Comparison of ENCODE assay signal across 23 cellular contexts in the genomic region with DNA sequence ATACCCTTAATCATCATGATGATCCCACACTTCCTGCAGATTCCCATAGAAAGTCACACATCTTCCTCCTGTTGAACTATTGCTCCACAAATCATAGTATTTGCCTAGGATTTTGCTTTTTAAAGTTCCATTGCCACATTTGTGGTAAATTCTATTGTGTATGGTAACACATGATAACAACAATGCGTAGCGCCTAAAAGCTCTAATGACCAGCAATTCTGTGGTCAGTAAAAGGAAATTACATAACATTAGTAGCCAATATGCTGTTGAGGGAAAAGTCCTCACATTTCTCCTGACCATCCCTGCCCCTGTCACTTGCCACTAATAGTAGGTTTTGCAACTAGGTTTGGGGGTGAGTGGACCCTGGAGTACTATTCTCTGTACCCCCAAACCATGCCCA.
"Had no signal": no experiment of that assay in that cellular context is flagged by ENCODE, and none has a peak within 500 bp of the region (broad histone marks: within the 10 kb centered on the region; RNA-seq: fewer than 3 reads in every experiment).

No MANE protein-coding gene starts in this region.

- H3K27ac ChIP-seq: colonic mucosa, epithelial cell of prostate, esophagus squamous epithelium, gastrocnemius medialis, neutrophil, prostate gland, sigmoid colon had no signal

- ATAC-seq: activated CD8-positive, alpha-beta memory T cell treated with anti-CD3 and anti-CD28 coated beads, Interleukin-2, amount 10 ng/mL, durations not matched to agents 7 days and 5 days; activated CD8-positive, alpha-beta T cell treated with anti-CD3 and anti-CD28 coated beads, Interleukin-2, amount 10 ng/mL, durations not matched to agents 7 days and 5 days; activated naive CD8-positive, alpha-beta T cell treated with anti-CD3 and anti-CD28 coated beads, Interleukin-2, amount 50 U/mL, for 24 hours; gastrocnemius medialis; mucosa of descending colon; stimulated activated effector memory CD8-positive, alpha-beta T cell treated with anti-CD3 and anti-CD28 coated beads, Interleukin-12 subunit alpha, Interleukin-12 subunit beta, amount 100 ng/mL, for 72 hours; stimulated activated naive CD8-positive, alpha-beta T cell treated with anti-CD3 and anti-CD28 coated beads, Interleukin-15, amount 100 ng/mL, for 72 hours had no signal

- H3K27me3 ChIP-seq: colonic mucosa, esophagus squamous epithelium, gastrocnemius medialis, neutrophil, sigmoid colon had no signal

- H3K4me3 ChIP-seq: colonic mucosa, esophagus squamous epithelium, gastrocnemius medialis, mucosa of descending colon, prostate gland, sigmoid colon had no signal

- H3K36me3 ChIP-seq: colonic mucosa, esophagus squamous epithelium, gastrocnemius medialis, neutrophil, prostate gland, sigmoid colon had no signal

- DNase-seq: activated CD4-positive, alpha-beta T cell treated with anti-CD3 and anti-CD28 coated beads for 1 hour; activated CD4-positive, alpha-beta T cell treated with anti-CD3 and anti-CD28 coated beads, Interleukin-2, amount 10 ng/mL, durations not matched to agents 7 days and 5 days; activated CD8-positive, alpha-beta memory T cell treated with anti-CD3 and anti-CD28 coated beads, Interleukin-2, amount 10 ng/mL, durations not matched to agents 7 days and 5 days; activated CD8-positive, alpha-beta T cell treated with anti-CD3 and anti-CD28 coated beads, Interleukin-2, amount 10 ng/mL, durations not matched to agents 7 days and 5 days; activated naive CD8-positive, alpha-beta T cell treated with anti-CD3 and anti-CD28 coated beads, Interleukin-2, amount 50 U/mL, for 24 hours; activated T-cell treated with anti-CD3 and anti-CD28 coated beads, Interleukin-2, amount 50 U/mL, for 48 hours; anterior cingulate cortex; colonic mucosa; effector CD8-positive, alpha-beta T cell; esophagus squamous epithelium; islet precursor cell; mucosa of descending colon; sigmoid colon; small intestine; stimulated activated CD4-positive, alpha-beta T cell treated with anti-CD3 and anti-CD28 coated beads, Interleukin-4, amount 100 ng/mL, for 24 hours; stimulated activated naive CD8-positive, alpha-beta T cell treated with anti-CD3 and anti-CD28 coated beads, Interleukin-15, amount 100 ng/mL, for 72 hours; substantia nigra; T-helper 9 cell had no signal

- H3K9me3 ChIP-seq: colonic mucosa, esophagus squamous epithelium, gastrocnemius medialis, mucosa of descending colon, neutrophil, prostate gland, sigmoid colon had no signal

- H3K4me1 ChIP-seq: colonic mucosa, esophagus squamous epithelium, gastrocnemius medialis, prostate gland, sigmoid colon had no signal
